In genomic region chr1:54332781-54333585, GRCh38 we compare ENCODE assay signal across 13 cellular contexts.
DNase-seq lines count a peak whose midpoint lies in the region; ATAC-seq and TF ChIP-seq lines count a peak whose summit lies in the region.
"Had no signal": no experiment of that assay in that cellular context is flagged by ENCODE, and none has a peak within 500 bp of the region (broad histone marks: within the 10 kb centered on the region; RNA-seq: fewer than 3 reads in every experiment).

No MANE protein-coding gene starts in this region.

- intact Hi-C loops in natural killer cell (cut with micrococcal nuclease) = no loop called here
- intact Hi-C loops in esophagus muscularis mucosa (cut with DNase I) = loop anchor here (10.0 kb wide), 1 partner anchor 72 kb away; the partner anchor contains the start of gene SSBP3
- intact Hi-C loops in thyroid gland (cut with DNase I) = no loop called here

- TF ChIP-seq CTCF in natural killer cell (IDR thresholded peaks at IDR 0.05) (no peak), esophagus muscularis mucosa (IDR thresholded peaks at IDR 0.05) (no peak), nephron progenitor cell (IDR thresholded peaks at IDR 0.05) (no peak), SK-N-SH (IDR thresholded peaks at IDR 0.05) (no peak), thyroid gland (IDR thresholded peaks at IDR 0.05) (no peak)

- H3K36me3 Mint-ChIP-seq in natural killer cell (no peaks in the 10 kb centered on the region), nephron progenitor cell (ENCODE audit: low read depth) (peaks cover under 1% of the 10 kb centered on the region)
- no peaks in the 10 kb centered on the region for H3K36me3 Mint-ChIP-seq in natural killer cell treated with Interleukin-12 subunit alpha and Interleukin-12 subunit beta and Interleukin-15 and Interleukin-18, amount 100 ng/mL, for 72 hours

- POLR2A ChIA-PET in SK-N-SH (lab: Yijun Ruan, JAX) (interaction anchor here (1.3 kb wide), 1 partner anchor 74 kb away, joined by 4 read pairs; no protein-coding TSS in a partner anchor), HEK293T (lab: Yijun Ruan, JAX) (interaction anchor here (0.8 kb wide), 1 partner anchor 11 kb away, joined by 3 read pairs; no protein-coding TSS in a partner anchor)

- TF ChIP-seq RAD21 in SK-N-SH (IDR thresholded peaks at IDR 0.05; ENCODE audit: low read length) = no peak

- no peaks in the 10 kb centered on the region for H3K9me2 ChIP-seq in SK-N-SH

- H3K4me1 Mint-ChIP-seq in natural killer cell (peaks cover 76 to 91% of the 10 kb centered on the region in 2 donors), nephron progenitor cell (peaks cover 92% of the 10 kb centered on the region)
- peaks cover 44 to 60% of the 10 kb centered on the region in 2 donors for H3K4me1 Mint-ChIP-seq in natural killer cell treated with Interleukin-12 subunit alpha and Interleukin-12 subunit beta and Interleukin-15 and Interleukin-18, amount 100 ng/mL, for 72 hours (ENCODE audit: low read depth in 2 of 2)

- H3K4me3 Mint-ChIP-seq in natural killer cell = no peak overlapping the region
- H3K4me3 Mint-ChIP-seq in natural killer cell treated with Interleukin-12 subunit alpha and Interleukin-12 subunit beta and Interleukin-15 and Interleukin-18, amount 100 ng/mL, for 72 hours = no peak overlapping the region
- H3K4me3 Mint-ChIP-seq in nephron progenitor cell = no peak overlapping the region
- H3K4me3 Mint-ChIP-seq: neural crest cell had no signal

- CTCF ChIA-PET in SK-N-SH (lab: Yijun Ruan, JAX) = interaction anchor here (0.6 to 1.7 kb wide), 5 partner anchors 11 to 157 kb away, joined by 3 to 5 read pairs (median 3); no protein-coding TSS in a partner anchor
- CTCF ChIA-PET in HEK293T (lab: Yijun Ruan, JAX) = interaction anchor here (1.0 kb wide), 1 partner anchor 21 kb away, joined by 3 read pairs; no protein-coding TSS in a partner anchor

- TF ChIP-seq POLR2A in esophagus muscularis mucosa (IDR thresholded peaks at IDR 0.05; ENCODE audit: low read depth) = no peak
- no peak for TF ChIP-seq POLR2A in thyroid gland (IDR thresholded peaks at IDR 0.05)

- H3K27ac Mint-ChIP-seq in natural killer cell (peak overlapping the region; percentile 60 to 85), nephron progenitor cell (peak overlapping the region; percentile 82)
- H3K27ac Mint-ChIP-seq in natural killer cell treated with Interleukin-12 subunit alpha and Interleukin-12 subunit beta and Interleukin-15 and Interleukin-18, amount 100 ng/mL, for 72 hours = peak overlapping the region in 1 of 2 donors; percentile 80
- H3K27ac Mint-ChIP-seq: activated T-helper 2 cell treated with anti-CD3 and anti-CD28 coated beads, Interferon-gamma antibody, Interleukin-2, Interleukin-4, amounts not matched to agents 10 μg/mL and 5 μg/mL and 100 μg/mL, durations not matched to agents 14 hours and 24 hours and 36 hours had no signal

- no peak overlapping the region for H3K4me3 ChIP-seq in esophagus muscularis mucosa
- H3K4me3 ChIP-seq in SK-N-SH (ENCODE audit: low read depth in 2 of 2, low read length in 1 of 2) = no peak overlapping the region
- no peak overlapping the region for H3K4me3 ChIP-seq in thyroid gland (replicated peaks in 1 of 3)
- H3K4me3 ChIP-seq: colonic mucosa, thoracic aorta had no signal

- ATAC-seq in natural killer cell = no peak
- ATAC-seq in natural killer cell treated with Interleukin-12 subunit alpha and Interleukin-12 subunit beta and Interleukin-15 and Interleukin-18, amount 100 ng/mL, for 72 hours = no peak

- H3K27me3 Mint-ChIP-seq in natural killer cell (ENCODE audit: low read depth in 2 of 2) (no peaks in the 10 kb centered on the region), nephron progenitor cell (ENCODE audit: low read depth, poor library complexity) (no peaks in the 10 kb centered on the region)
- no peaks in the 10 kb centered on the region for H3K27me3 Mint-ChIP-seq in natural killer cell treated with Interleukin-12 subunit alpha and Interleukin-12 subunit beta and Interleukin-15 and Interleukin-18, amount 100 ng/mL, for 72 hours

- no peak overlapping the region for H3K4me2 ChIP-seq in SK-N-SH

- DNase-seq in natural killer cell (no peak), esophagus muscularis mucosa (ENCODE audit: extremely low spot score) (no peak), nephron progenitor cell (no peak), NAMALWA (ENCODE audit: low spot score) (no peak), SK-N-SH (no peak), HEK293T (ENCODE audit: extremely low spot score) (no peak), thyroid gland (no peak)
- DNase-seq in natural killer cell treated with Interleukin-12 subunit alpha and Interleukin-12 subunit beta and Interleukin-15 and Interleukin-18, amount 100 ng/mL, for 72 hours (ENCODE audit: low spot score) = no peak
- DNase-seq: BE2C, colonic mucosa had no signal

- TF ChIP-seq EP300 in esophagus muscularis mucosa (IDR thresholded peaks at IDR 0.05) (no peak), SK-N-SH (IDR thresholded peaks at IDR 0.05; ENCODE audit: borderline replicate concordance in 1 of 2, low read depth in 1 of 2, low read length in 1 of 2) (no peak)

- H3K27ac ChIP-seq in esophagus muscularis mucosa (replicated peaks in 1 of 4) (peak overlapping the region; percentile 86 to 91 (median 88)), SK-N-SH (ENCODE audit: low read depth in 2 of 2, low read length in 1 of 2) (peak overlapping the region in 1 of 2 experiments; percentile 88; a peak in 2 of 4 replicates), thyroid gland (no peak overlapping the region)
- H3K27ac ChIP-seq: colonic mucosa, thoracic aorta had no signal

- H3K9me3 Mint-ChIP-seq in natural killer cell (no peaks in the 10 kb centered on the region), nephron progenitor cell (no peaks in the 10 kb centered on the region)
- no peaks in the 10 kb centered on the region for H3K9me3 Mint-ChIP-seq in natural killer cell treated with Interleukin-12 subunit alpha and Interleukin-12 subunit beta and Interleukin-15 and Interleukin-18, amount 100 ng/mL, for 72 hours
- H3K9me3 Mint-ChIP-seq: activated T-helper 2 cell treated with anti-CD3 and anti-CD28 coated beads, Interferon-gamma antibody, Interleukin-2, Interleukin-4, amounts not matched to agents 10 μg/mL and 5 μg/mL and 100 μg/mL, durations not matched to agents 14 hours and 24 hours and 36 hours; neural crest cell had no signal

- WGBS in esophagus muscularis mucosa = 69% methylated on average over 9 of the region's 21 CpGs
- 92% methylated on average over 20 of the region's 21 CpGs for WGBS in SK-N-SH (ENCODE audit: low lambda C conversion rate)
- WGBS in thyroid gland, 2 donors = 74 to 78% methylated on average over 14 to 16 of the region's 21 CpGs

- no peak overlapping the region for H2AFZ ChIP-seq in SK-N-SH (ENCODE audit: low read depth)

- H3K9ac ChIP-seq in SK-N-SH = no peak overlapping the region

- H3K9me3 ChIP-seq in esophagus muscularis mucosa = no peaks in the 10 kb centered on the region
- H3K9me3 ChIP-seq in SK-N-SH = no peaks in the 10 kb centered on the region
- no peaks in the 10 kb centered on the region for H3K9me3 ChIP-seq in thyroid gland
- H3K9me3 ChIP-seq: BE2C, colonic mucosa, thoracic aorta had no signal

- peaks cover 94 to 97% (median 97%) of the 10 kb centered on the region in 4 donors for H3K4me1 ChIP-seq in esophagus muscularis mucosa
- H3K4me1 ChIP-seq in SK-N-SH (ENCODE audit: control insufficient read depth in 1 of 2, insufficient read depth in 2 of 2, low read depth in 1 of 2, low read length in 1 of 2) = peaks cover 25 to 77% of the 10 kb centered on the region in 2 experiments
- H3K4me1 ChIP-seq in thyroid gland = peaks cover 21 to 42% of the 10 kb centered on the region in 2 donors

- H3F3A ChIP-seq in SK-N-SH (replicated peaks; ENCODE audit: insufficient read depth) = peaks cover 6% of the 10 kb centered on the region

- no peaks in the 10 kb centered on the region; the same call in 1 of the 2 replicates for H4K20me1 ChIP-seq in SK-N-SH (ENCODE audit: insufficient read depth)

- H3K27me3 ChIP-seq in esophagus muscularis mucosa (no peaks in the 10 kb centered on the region), SK-N-SH (ENCODE audit: insufficient read depth) (no peaks in the 10 kb centered on the region), thyroid gland (no peaks in the 10 kb centered on the region)
- H3K27me3 ChIP-seq: BE2C, colonic mucosa had no signal

- peaks cover 20% of the 10 kb centered on the region for H3K79me2 ChIP-seq in SK-N-SH (ENCODE audit: insufficient read depth)

- H3K36me3 ChIP-seq in esophagus muscularis mucosa (no peaks in the 10 kb centered on the region), SK-N-SH (replicated peaks in 1 of 2; ENCODE audit: control insufficient read depth in 1 of 2, insufficient read depth in 2 of 2, low read length in 1 of 2) (no peaks in the 10 kb centered on the region), thyroid gland (no peaks in the 10 kb centered on the region)
- H3K36me3 ChIP-seq: colonic mucosa, thoracic aorta had no signal

TF ChIP-seq in HEK293T, 16 proteins besides CTCF, POLR2A, EP300 and RAD21:
- TF ChIP-seq SP1 (IDR thresholded peaks at IDR 0.05) (no peak), ELF4 (IDR thresholded peaks at IDR 0.05) (no peak), SUZ12 (IDR thresholded peaks at IDR 0.05) (no peak), FOXK2 (IDR thresholded peaks at IDR 0.05) (no peak), NFRKB (IDR thresholded peaks at IDR 0.05) (no peak), CTBP1 (IDR thresholded peaks at IDR 0.05; ENCODE audit: borderline replicate concordance) (no peak), HDGF (IDR thresholded peaks at IDR 0.05; ENCODE audit: borderline replicate concordance) (no peak), FOXA1 (IDR thresholded peaks at IDR 0.05) (no peak), ARNT (IDR thresholded peaks at IDR 0.05) (no peak), BHLHE40 (IDR thresholded peaks at IDR 0.05; ENCODE audit: borderline replicate concordance) (no peak), FOXM1 (IDR thresholded peaks at IDR 0.05; ENCODE audit: borderline replicate concordance) (no peak), TARDBP (IDR thresholded peaks at IDR 0.05) (no peak), L3MBTL2 (conservative IDR thresholded peaks at IDR 0.05) (no peak)
- TF ChIP-seq, protein P1, sequence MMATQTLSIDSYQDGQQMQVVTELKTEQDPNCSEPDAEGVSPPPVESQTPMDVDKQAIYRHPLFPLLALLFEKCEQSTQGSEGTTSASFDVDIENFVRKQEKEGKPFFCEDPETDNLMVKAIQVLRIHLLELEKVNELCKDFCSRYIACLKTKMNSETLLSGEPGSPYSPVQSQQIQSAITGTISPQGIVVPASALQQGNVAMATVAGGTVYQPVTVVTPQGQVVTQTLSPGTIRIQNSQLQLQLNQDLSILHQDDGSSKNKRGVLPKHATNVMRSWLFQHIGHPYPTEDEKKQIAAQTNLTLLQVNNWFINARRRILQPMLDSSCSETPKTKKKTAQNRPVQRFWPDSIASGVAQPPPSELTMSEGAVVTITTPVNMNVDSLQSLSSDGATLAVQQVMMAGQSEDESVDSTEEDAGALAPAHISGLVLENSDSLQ (IDR thresholded peaks at IDR 0.05) = no peak

Comparison
In these comparisons a context has a peak if more than half of its experiments do, and no peak if none do; other contexts are left out.
1. H3K27ac ChIP-seq: peak in esophagus muscularis mucosa (4 of 4); none in thyroid gland (0 of 3).